7 cellular contexts compared by ENCODE assay signal in genomic region chr5:129358069-129358468, GRCh38.
"Had no signal": no experiment of that assay in that cellular context is flagged by ENCODE, and none has a peak within 500 bp of the region (broad histone marks: within the 10 kb centered on the region; RNA-seq: fewer than 3 reads in every experiment).

No MANE protein-coding gene starts in this region.

- H3K9me3 ChIP-seq: HAP-1 had no signal

- DNase-seq: GOT3, H7, IMR-90, KG1 had no signal

- H3K4me3 ChIP-seq: HAP-1, K562 had no signal

- H3K36me3 ChIP-seq: HAP-1 had no signal

- H3K4me1 ChIP-seq: HAP-1 had no signal

- ATAC-seq: HCT116, K562 had no signal
